In the genomic region with DNA sequence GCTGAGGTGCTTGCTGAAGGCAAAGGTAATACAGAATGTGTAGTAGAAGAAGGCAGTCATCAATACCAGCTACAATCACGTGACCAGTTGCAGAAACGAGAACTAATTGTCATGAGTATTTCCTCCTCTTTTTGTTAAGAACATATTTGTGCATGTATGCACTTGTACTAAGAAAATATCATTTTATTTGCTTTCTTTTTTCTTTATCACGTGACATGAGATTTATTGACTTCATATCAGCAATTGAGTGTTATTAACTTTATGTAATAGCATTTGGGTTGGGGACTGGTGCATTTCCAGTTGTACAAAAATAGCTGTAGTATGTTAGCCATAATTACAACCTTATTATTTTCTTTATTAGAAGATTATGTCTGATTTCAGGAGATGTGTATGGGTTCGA, we compare ENCODE assay signal across 23 cellular contexts.
DNase-seq lines count a peak whose midpoint lies in the region; ATAC-seq, FAIRE-seq and TF ChIP-seq lines count a peak whose summit lies in the region.
"Had no signal": no experiment of that assay in that cellular context is flagged by ENCODE, and none has a peak within 500 bp of the region (broad histone marks: within the 10 kb centered on the region; RNA-seq: fewer than 3 reads in every experiment).

No MANE protein-coding gene starts in this region.

- no peak overlapping the region for H3K9ac ChIP-seq in HepG2 (ENCODE audit: insufficient read depth, low read depth, low read length)
- no peak overlapping the region for H3K9ac ChIP-seq in GM12878 (ENCODE audit: control insufficient read depth, insufficient read depth, low read length)
- H3K9ac ChIP-seq: BLaER1 had no signal

- in situ Hi-C loops in HepG2 (cut with HindIII; ENCODE audit: extremely low pct_ligation_motif_present, low pct_unique_long_range_greater_than_20kb) (no loop called here), GM12878 (cut with MboI) (no loop called here)

- SMC1A ChIA-PET in GM12878 (lab: Charles Lee; ENCODE audit: uncharacterized antibody, unreplicated experiment) = no interaction called here

- CTCF ChIA-PET in HepG2 (lab: Yijun Ruan, JAX; ENCODE audit: low intra/inter-chr PET ratio, low total read pairs) = no interaction called here
- CTCF ChIA-PET in GM12878 (lab: Yijun Ruan, JAX) = no interaction called here

- no peak for TF ChIP-seq RAD21 in HepG2 (CRISPR knock-in tag; IDR thresholded peaks at IDR 0.05)
- no peak for TF ChIP-seq RAD21 in GM12878 (IDR thresholded peaks at IDR 0.05; ENCODE audit: insufficient read depth, low read depth, low read length)

- H3K36me3 ChIP-seq in HepG2 (replicated peaks in 1 of 2; ENCODE audit: control insufficient read depth in 1 of 2, insufficient read depth in 2 of 2, low read length in 2 of 2) = no peaks in the 10 kb centered on the region
- no peaks in the 10 kb centered on the region for H3K36me3 ChIP-seq in right lobe of liver
- H3K36me3 ChIP-seq in GM12878 (ENCODE audit: control insufficient read depth in 2 of 2, insufficient read depth in 2 of 2, low read length in 1 of 2) = no peaks in the 10 kb centered on the region
- H3K36me3 ChIP-seq: BE2C, BLaER1 had no signal

- H4K20me1 ChIP-seq in HepG2 (ENCODE audit: insufficient read depth, low read length) = no peaks in the 10 kb centered on the region
- H4K20me1 ChIP-seq in GM12878 (ENCODE audit: control insufficient read depth, insufficient read depth) = no peaks in the 10 kb centered on the region
- H4K20me1 ChIP-seq: BLaER1 had no signal

- POLR2A ChIA-PET in HepG2 (lab: Yijun Ruan, JAX) = no interaction called here
- POLR2A ChIA-PET in GM12878 (lab: Charles Lee) = no interaction called here

- H3K9me3 ChIP-seq in HepG2 (ENCODE audit: low read length) (no peaks in the 10 kb centered on the region), right lobe of liver (no peaks in the 10 kb centered on the region), GM12878 (replicated peaks; ENCODE audit: control insufficient read depth, insufficient read depth, low read length) (no peaks in the 10 kb centered on the region)
- H3K9me3 ChIP-seq: BE2C had no signal

- no peaks in the 10 kb centered on the region for H3K27me3 ChIP-seq in HepG2 (ENCODE audit: control insufficient read depth in 1 of 2, insufficient read depth in 2 of 2, low read length in 2 of 2)
- no peaks in the 10 kb centered on the region for H3K27me3 ChIP-seq in right lobe of liver
- H3K27me3 ChIP-seq in GM12878 (replicated peaks in 1 of 2; ENCODE audit: control insufficient read depth in 2 of 2, insufficient read depth in 2 of 2, low read length in 1 of 2) = no peaks in the 10 kb centered on the region
- H3K27me3 ChIP-seq: BE2C had no signal

- H3K27ac ChIP-seq in HepG2 (ENCODE audit: extremely low read length, insufficient read depth, low read length) = no peak overlapping the region
- no peak overlapping the region for H3K27ac ChIP-seq in right lobe of liver
- H3K27ac ChIP-seq in GM12878 (ENCODE audit: control insufficient read depth, insufficient read depth) = no peak overlapping the region
- H3K27ac ChIP-seq: 22Rv1, BLaER1 had no signal

- no peak for ATAC-seq in HepG2
- ATAC-seq in right lobe of liver = no peak
- no peak for ATAC-seq in GM12878
- ATAC-seq in HG03457 (IDR thresholded peaks at IDR 0.05; ENCODE audit: unreplicated experiment) = no peak

- RAD21 ChIA-PET in GM12878 (lab: Charles Lee; ENCODE audit: unreplicated experiment) = no interaction called here

- H3K79me2 ChIP-seq in HepG2 (ENCODE audit: insufficient read depth, low read length) (no peaks in the 10 kb centered on the region), GM12878 (ENCODE audit: control insufficient read depth, insufficient read depth, low read length) (no peaks in the 10 kb centered on the region)

- no peak for DNase-seq in HepG2 (ENCODE audit: low spot score)
- no peak for DNase-seq in right lobe of liver
- no peak for DNase-seq in GM12878 (ENCODE audit: low read depth, low spot score)
- no peak for DNase-seq in NCI-H82 (lab: John Stamatoyannopoulos, UW)
- DNase-seq: ACHN; BE2C; C1 segment of cervical spinal cord; CD4-positive, alpha-beta memory T cell; CD4-positive, CD25-positive, alpha-beta regulatory T cell; CD8-positive, alpha-beta memory T cell; COR-L47; DMS 273 treated with DMSO at 0.1 percent for 48 hours; DMS153; DMS53; DMS79; DND-41; EL; GDM1 had no signal

- no peak for TF ChIP-seq CTCF in HepG2 (CRISPR knock-in tag; IDR thresholded peaks at IDR 0.05)
- no peak for TF ChIP-seq CTCF in right lobe of liver (IDR thresholded peaks at IDR 0.05)
- no peak for TF ChIP-seq CTCF in GM12878 (IDR thresholded peaks at IDR 0.05 in 2 of 3, conservative IDR thresholded peaks at IDR 0.05 in 1 of 3; ENCODE audit: control insufficient read depth in 2 of 3, extremely low read depth in 1 of 3, insufficient read depth in 1 of 3, low read depth in 3 of 3, low read length in 3 of 3)

- no TSS peak for BruUV-seq in HepG2 (replicated peaks; lab: Mats Ljungman, UMichigan)
- BruUV-seq in GM12878 (replicated peaks; lab: Mats Ljungman, UMichigan) = no TSS peak

- no peak overlapping the region for H2AFZ ChIP-seq in HepG2 (ENCODE audit: low read length)
- no peak overlapping the region for H2AFZ ChIP-seq in GM12878 (ENCODE audit: control insufficient read depth, low read depth, low read length)

- no peaks in the 10 kb centered on the region for H3K4me1 ChIP-seq in HepG2 (ENCODE audit: insufficient read depth, low read length)
- no peaks in the 10 kb centered on the region for H3K4me1 ChIP-seq in right lobe of liver
- H3K4me1 ChIP-seq in GM12878 (ENCODE audit: control insufficient read depth, insufficient read depth, low read length) = no peaks in the 10 kb centered on the region
- H3K4me1 ChIP-seq: BE2C, BLaER1 had no signal

- H3K4me3 ChIP-seq in HepG2 (replicated peaks in 1 of 3; ENCODE audit: insufficient read depth in 1 of 3, low read depth in 2 of 3, low read length in 3 of 3) (no peak overlapping the region), right lobe of liver (no peak overlapping the region), GM12878 (no peak overlapping the region)
- H3K4me3 ChIP-seq: BLaER1 had no signal

- H3K4me2 ChIP-seq in HepG2 (ENCODE audit: low read depth, low read length) (no peak overlapping the region), GM12878 (ENCODE audit: control insufficient read depth, insufficient read depth) (no peak overlapping the region)
- H3K4me2 ChIP-seq: BLaER1 had no signal

- FAIRE-seq in HepG2 (lab: Jason Lieb, UNC) = no peak
- no peak for FAIRE-seq in GM12878 (lab: Jason Lieb, UNC)
- FAIRE-seq: GM12891, GM19239 had no signal

- TF ChIP-seq EP300 in HepG2 (IDR thresholded peaks at IDR 0.05; ENCODE audit: low read depth in 2 of 2, low read length in 2 of 2) (no peak), HepG2 (CRISPR knock-in tag; IDR thresholded peaks at IDR 0.05; ENCODE audit: borderline replicate concordance) (no peak), GM12878 (IDR thresholded peaks at IDR 0.05; ENCODE audit: borderline replicate concordance in 1 of 2, control insufficient read depth in 1 of 2, low read depth in 2 of 2, low read length in 2 of 2) (no peak)

- 0% methylated on average over 4 of the region's 4 CpGs for WGBS in HepG2 (ENCODE audit: low lambda C conversion rate)
- WGBS in right lobe of liver (ENCODE audit: insufficient coverage, low coverage, low lambda C conversion rate, missing lambda C conversion rate) = 20% methylated on average over 4 of the region's 4 CpGs
- WGBS in GM12878 (ENCODE audit: insufficient coverage, insufficient replicate concordance, low lambda C conversion rate, missing lambda C conversion rate) = 0% methylated on average over 4 of the region's 4 CpGs

- intact Hi-C loops in HepG2 (cut with micrococcal nuclease; ENCODE audit: unreplicated experiment) = no loop called here
- intact Hi-C loops in right lobe of liver (cut with DNase I) = no loop called here
- intact Hi-C loops in GM12878 (cut with micrococcal nuclease; ENCODE audit: unreplicated experiment) = no loop called here

- TF ChIP-seq POLR2A in HepG2 (IDR thresholded peaks at IDR 0.05; ENCODE audit: insufficient read depth in 1 of 2, low read depth in 2 of 2, low read length in 2 of 2) (no peak), right lobe of liver (IDR thresholded peaks at IDR 0.05) (no peak), GM12878 (IDR thresholded peaks at IDR 0.05; ENCODE audit: low read depth, low read length) (no peak)

TF ChIP-seq in HepG2, 621 proteins besides CTCF, POLR2A, EP300 and RAD21 (continues in another document):
- TF ChIP-seq THAP7 (CRISPR knock-in tag; IDR thresholded peaks at IDR 0.05) (no peak), CCDC6 (CRISPR knock-in tag; IDR thresholded peaks at IDR 0.05) (no peak), ZNF335 (CRISPR knock-in tag; IDR thresholded peaks at IDR 0.05) (no peak), SP4 (CRISPR knock-in tag; IDR thresholded peaks at IDR 0.05) (no peak)

TF ChIP-seq in GM12878, 131 proteins besides CTCF, POLR2A, EP300 and RAD21:
- no peak for TF ChIP-seq CHD4 (IDR thresholded peaks at IDR 0.05)
- peak; percentile 52; the same call in 1 of the 2 replicates for TF ChIP-seq RAD51 (IDR thresholded peaks at IDR 0.05)

Comparison
In these comparisons a context has a peak if more than half of its experiments do, and no peak if none do; other contexts are left out.
1. Of the 75 proteins assayed by ChIP-seq in both HepG2 and GM12878: peak only in HepG2: none; only in GM12878: none; in both: RAD51; in neither: 74.